Comparison of ENCODE assay signal across 13 cellular contexts in genomic region chrX:113747274-113747973, GRCh38.
DNase-seq lines count a peak whose midpoint lies in the region; ATAC-seq and TF ChIP-seq lines count a peak whose summit lies in the region.
"Had no signal": no experiment of that assay in that cellular context is flagged by ENCODE, and none has a peak within 500 bp of the region (broad histone marks: within the 10 kb centered on the region; RNA-seq: fewer than 3 reads in every experiment).

No MANE protein-coding gene starts in this region.

- H3K36me3 ChIP-seq in OCI-LY7 (ENCODE audit: insufficient read depth, low read length): no peaks in the 10 kb centered on the region

- H2AFZ ChIP-seq in OCI-LY7 (ENCODE audit: low read length): peak overlapping the region; percentile 36; the same call in 1 of the 2 replicates

- no peaks in the 10 kb centered on the region for H3K79me2 ChIP-seq in OCI-LY7 (ENCODE audit: insufficient read depth, low read depth, low read length)

- TF ChIP-seq CTCF in OCI-LY7 (conservative IDR thresholded peaks at IDR 0.05; ENCODE audit: low read length): no peak
- TF ChIP-seq CTCF in CD4-positive, alpha-beta T cell (IDR thresholded peaks at IDR 0.05): no peak

- H3K4me1 ChIP-seq in OCI-LY7 (ENCODE audit: insufficient read depth, low read length, poor library complexity, severe bottlenecking): peaks cover 41% of the 10 kb centered on the region

- H4K20me1 ChIP-seq in OCI-LY7 (ENCODE audit: insufficient read depth, low read length): no peaks in the 10 kb centered on the region

- no peaks in the 10 kb centered on the region for H3K9me3 Mint-ChIP-seq in CD4-positive, alpha-beta T cell
- H3K9me3 Mint-ChIP-seq: activated T-helper 17 cell treated with anti-CD3 and anti-CD28 coated beads, Interleukin-2, amount 50 U/mL, for 72 hours had no signal

- CTCF ChIA-PET in OCI-LY7 (lab: Charles Lee; ENCODE audit: unreplicated experiment): no interaction called here
- CTCF ChIA-PET in CD4-positive, alpha-beta T cell (lab: Charles Lee): no interaction called here

- H3K27me3 ChIP-seq in CD4-positive, alpha-beta T cell (ENCODE audit: control insufficient read depth, insufficient read depth, low read length): no peaks in the 10 kb centered on the region

- DNase-seq in OCI-LY7 (ENCODE audit: low spot score): peak; percentile 45
- no peak for DNase-seq in NCI-H526 (lab: John Stamatoyannopoulos, UW)
- no peak for DNase-seq in CD4-positive, alpha-beta T cell
- no peak for DNase-seq in ACHN
- DNase-seq: endodermal cell; islet precursor cell; PC-3; stimulated activated CD4-positive, alpha-beta T cell treated with anti-CD3 and anti-CD28 coated beads, Interleukin-1b, Interleukin-23, amount 100 ng/mL, for 48 hours had no signal

- no peaks in the 10 kb centered on the region for H3K27me3 Mint-ChIP-seq in CD4-positive, alpha-beta T cell
- H3K27me3 Mint-ChIP-seq: activated T-helper 17 cell treated with anti-CD3 and anti-CD28 coated beads, Interleukin-2, amount 50 U/mL, for 72 hours had no signal

- no peaks in the 10 kb centered on the region for H3K36me3 Mint-ChIP-seq in CD4-positive, alpha-beta T cell (ENCODE audit: low read depth)

- H3K4me1 Mint-ChIP-seq in CD4-positive, alpha-beta T cell (ENCODE audit: low read depth): no peaks in the 10 kb centered on the region
- H3K4me1 Mint-ChIP-seq: activated T-helper 17 cell treated with anti-CD3 and anti-CD28 coated beads, Interleukin-2, amount 50 U/mL, for 72 hours; endodermal cell had no signal

- H3K27ac ChIP-seq in OCI-LY7 (ENCODE audit: low read depth, low read length, poor library complexity, severe bottlenecking): peak overlapping the region; percentile 52
- no peak overlapping the region for H3K27ac ChIP-seq in CD4-positive, alpha-beta T cell (ENCODE audit: low read depth, low read length)

- intact Hi-C loops in OCI-LY7 (cut with micrococcal nuclease; ENCODE audit: unreplicated experiment): no loop called here
- intact Hi-C loops in CD4-positive, alpha-beta T cell (cut with DNase I, micrococcal nuclease): no loop called here

- H3K9me2 ChIP-seq in OCI-LY7 (ENCODE audit: insufficient read depth, low read length): no peaks in the 10 kb centered on the region

- ATAC-seq in GM18517 (IDR thresholded peaks at IDR 0.05; ENCODE audit: unreplicated experiment) (peak; percentile 57), GM21526 (IDR thresholded peaks at IDR 0.05; ENCODE audit: low FRiP score, unreplicated experiment) (peak; percentile 51), HG03103 (IDR thresholded peaks at IDR 0.05; ENCODE audit: low read depth, unreplicated experiment) (peak; percentile 51), GM19324 (IDR thresholded peaks at IDR 0.05; ENCODE audit: low FRiP score, unreplicated experiment) (no peak)
- no peak for ATAC-seq in CD4-positive, alpha-beta T cell (ENCODE audit: poor library complexity)
- ATAC-seq: activated T-helper 17 cell treated with anti-CD3 and anti-CD28 coated beads, Interleukin-2, amount 50 U/mL, for 72 hours; PC-3 had no signal

- no peaks in the 10 kb centered on the region for H3K9me3 ChIP-seq in OCI-LY7 (ENCODE audit: low read length)
- H3K9me3 ChIP-seq in CD4-positive, alpha-beta T cell (ENCODE audit: control insufficient read depth, low read length): no peaks in the 10 kb centered on the region

- no peak overlapping the region for H3K27ac Mint-ChIP-seq in CD4-positive, alpha-beta T cell
- H3K27ac Mint-ChIP-seq: activated T-helper 17 cell treated with anti-CD3 and anti-CD28 coated beads, Interleukin-2, amount 50 U/mL, for 72 hours; endodermal cell had no signal

- peak overlapping the region; percentile 38 for H3K4me3 ChIP-seq in OCI-LY7 (ENCODE audit: low read depth, low read length, poor library complexity, severe bottlenecking)

- H3K4me3 Mint-ChIP-seq in CD4-positive, alpha-beta T cell: no peak overlapping the region
- H3K4me3 Mint-ChIP-seq: activated T-helper 17 cell treated with anti-CD3 and anti-CD28 coated beads, Interleukin-2, amount 50 U/mL, for 72 hours; endodermal cell had no signal

- no TSS peak for BruUV-seq in OCI-LY7 (replicated peaks; lab: Mats Ljungman, UMichigan)

- in situ Hi-C loops in ACHN (cut with HindIII; ENCODE audit: low pct_ligation_motif_present, low pct_unique_long_range_greater_than_20kb, low sequenced_read_pairs): no loop called here

- H3K4me2 ChIP-seq in OCI-LY7 (ENCODE audit: low read length): peak overlapping the region; percentile 53

- POLR2A ChIA-PET in OCI-LY7 (lab: Charles Lee): interaction anchor here (1.2 to 1.6 kb wide), 2 partner anchors 11 to 19 kb away, joined by 3 to 4 read pairs; no protein-coding TSS in a partner anchor
- POLR2A ChIA-PET in CD4-positive, alpha-beta T cell (lab: Charles Lee): no interaction called here

Comparison
In these comparisons a context has a peak if more than half of its experiments do, and no peak if none do; other contexts are left out.
1. ATAC-seq: peak in GM18517 (single experiment), GM21526 (single experiment) and HG03103 (single experiment); none in CD4-positive, alpha-beta T cell (single experiment) and GM19324 (single experiment).